In genomic region chr11:9384535-9385287, GRCh38 we compare ENCODE assay signal across 8 cellular contexts. TPM values are rescaled to one million over a fixed set of nuclear protein-coding genes. Genes with fewer than 3 reads are reported as not detected.
DNase-seq lines count a peak whose midpoint lies in the region; ATAC-seq, FAIRE-seq and TF ChIP-seq lines count a peak whose summit lies in the region.

Gene IPO7 (plus strand): TSS chr11:9384652. CDS start chr11:9384764, 112 bp downstream.

- intact Hi-C loops in breast epithelium (cut with DNase I; ENCODE audit: low total_unique reads): no loop called here

- no peaks in the 10 kb centered on the region for H3K36me3 ChIP-seq in breast epithelium

- H3K27me3 ChIP-seq in breast epithelium: no peaks in the 10 kb centered on the region

- DNase-seq in A549 (ENCODE audit: low read depth in 1 of 2, low spot score in 1 of 2) (peak; percentile 90 to 95), NCI-H2171 (lab: John Stamatoyannopoulos, UW) (peak; percentile 91), breast epithelium (ENCODE audit: low spot score in 2 of 2) (peak; percentile 87 to 88), iPS-NIHi7 (ENCODE audit: extremely low spot score) (peak; percentile 92), smooth muscle cell of the brain vasculature (ENCODE audit: low read depth, low spot score) (peak; percentile 77)

- H3K9me3 ChIP-seq in A549 (no peaks in the 10 kb centered on the region), breast epithelium (no peaks in the 10 kb centered on the region)

- peak within 1 kb of the TSS; percentile 88 to 97 for H3K27ac ChIP-seq in A549
- peak within 1 kb of the TSS; percentile 91 for H3K27ac ChIP-seq in VCaP
- H3K27ac ChIP-seq in breast epithelium: peak within 1 kb of the TSS; percentile 91 to 93

- POLR2A ChIA-PET in A549 (lab: Yijun Ruan, JAX): interaction anchor here (0.6 to 2.4 kb wide), 12 partner anchors 10 to 247 kb away, joined by 3 to 27 read pairs (median 4); partner anchors contain the start of genes DENND5A, TMEM41B and ZNF143

- peak within 1 kb of the TSS; percentile 94 for H3K4me2 ChIP-seq in A549

- peak; percentile 97 to 98 for ATAC-seq in A549
- ATAC-seq in GM18520 (IDR thresholded peaks at IDR 0.05; ENCODE audit: unreplicated experiment): peak; percentile 92
- peak; percentile 83 for ATAC-seq in HG03064 (IDR thresholded peaks at IDR 0.05; ENCODE audit: low read depth, unreplicated experiment)

- peak; percentile 20; a peak in 2 of 5 replicates for TF ChIP-seq RAD21 in A549 (conservative IDR thresholded peaks at IDR 0.05 in 1 of 2, IDR thresholded peaks at IDR 0.05 in 1 of 2)

- H3K4me1 ChIP-seq in A549 (peaks cover 19% of the 10 kb centered on the region; the same call in 2 of the 3 replicates), breast epithelium (peaks cover 0 to 8% of the 10 kb centered on the region in 2 donors)

- TF ChIP-seq CTCF in A549 (IDR thresholded peaks at IDR 0.05): peak; percentile 29; the same call in 2 of the 3 replicates
- TF ChIP-seq CTCF in VCaP (conservative IDR thresholded peaks at IDR 0.05): peak; percentile 48
- TF ChIP-seq CTCF in breast epithelium (IDR thresholded peaks at IDR 0.05): no peak

- TF ChIP-seq EP300 in A549 (IDR thresholded peaks at IDR 0.05): no peak

- WGBS in A549 (ENCODE audit: missing lambda C conversion rate): under 1% methylated on average over 41 of the region's 69 CpGs

- peak; percentile 56 for FAIRE-seq in A549 (lab: Jason Lieb, UNC)

- TF ChIP-seq POLR2A in A549 (IDR thresholded peaks at IDR 0.05; ENCODE audit: low read length) (peak; percentile 87), breast epithelium (IDR thresholded peaks at IDR 0.05) (peak; percentile 60)

- CTCF ChIA-PET in A549 (lab: Yijun Ruan, JAX): interaction anchor here (0.8 to 2.2 kb wide), 13 partner anchors 8 to 124 kb away, joined by 3 to 12 read pairs (median 5); partner anchors contain the start of gene TMEM41B

- H3K4me3 ChIP-seq in A549: peak within 1 kb of the TSS; percentile 74
- peak within 1 kb of the TSS; percentile 87 to 90 (median 90) for H3K4me3 ChIP-seq in breast epithelium

TF ChIP-seq in A549, 52 proteins besides CTCF, POLR2A, EP300 and RAD21:
- TF ChIP-seq HOXA7 (CRISPR knock-in tag; IDR thresholded peaks at IDR 0.05) (0 out of 2 replicates have a peak, but pooled peaks have one; percentile 27), FOXS1 (CRISPR knock-in tag; IDR thresholded peaks at IDR 0.05) (no peak; the same call in 1 of the 2 replicates), PHF8 (IDR thresholded peaks at IDR 0.05; ENCODE audit: borderline replicate concordance, low read depth) (peak; percentile 94), TFCP2L1 (CRISPR knock-in tag; IDR thresholded peaks at IDR 0.05) (peak; percentile 87; the same call in 1 of the 2 replicates), FOSL2 (IDR thresholded peaks at IDR 0.05) (no peak), FOSL2 (CRISPR knock-in tag; IDR thresholded peaks at IDR 0.05) (no peak), ZFP36 (IDR thresholded peaks at IDR 0.05; ENCODE audit: borderline replicate concordance, partially characterized antibody) (no peak), HDAC2 (IDR thresholded peaks at IDR 0.05) (0 out of 2 replicates have a peak, but pooled peaks have one; percentile 46), GATA3 (IDR thresholded peaks at IDR 0.05; ENCODE audit: borderline replicate concordance) (peak; percentile 26; the same call in 1 of the 2 replicates), PBX3 (IDR thresholded peaks at IDR 0.05) (peak; percentile 58; the same call in 1 of the 2 replicates), SMC3 (IDR thresholded peaks at IDR 0.05) (peak; percentile 26), NPAS2 (CRISPR knock-in tag; IDR thresholded peaks at IDR 0.05; ENCODE audit: borderline replicate concordance) (no peak), HMGXB4 (CRISPR knock-in tag; IDR thresholded peaks at IDR 0.05; ENCODE audit: borderline replicate concordance) (0 out of 2 replicates have a peak, but pooled peaks have one; percentile 55), MYC (IDR thresholded peaks at IDR 0.05; ENCODE audit: borderline replicate concordance, low read length) (peak; percentile 98), HOXB5 (CRISPR knock-in tag; IDR thresholded peaks at IDR 0.05) (0 out of 2 replicates have a peak, but pooled peaks have one; percentile 36), TP53 (CRISPR knock-in tag; IDR thresholded peaks at IDR 0.05) (no peak), POLR2AphosphoS2 (conservative IDR thresholded peaks at IDR 0.05; ENCODE audit: low read length) (no peak), MAX (IDR thresholded peaks at IDR 0.05) (peak; percentile 98), E2F6 (IDR thresholded peaks at IDR 0.05; ENCODE audit: borderline replicate concordance, low read depth) (peak; percentile 92), JUN (IDR thresholded peaks at IDR 0.05) (peak; percentile 79 to 86; a peak in 4 of 5 replicates)
- TF ChIP-seq, protein P1, sequence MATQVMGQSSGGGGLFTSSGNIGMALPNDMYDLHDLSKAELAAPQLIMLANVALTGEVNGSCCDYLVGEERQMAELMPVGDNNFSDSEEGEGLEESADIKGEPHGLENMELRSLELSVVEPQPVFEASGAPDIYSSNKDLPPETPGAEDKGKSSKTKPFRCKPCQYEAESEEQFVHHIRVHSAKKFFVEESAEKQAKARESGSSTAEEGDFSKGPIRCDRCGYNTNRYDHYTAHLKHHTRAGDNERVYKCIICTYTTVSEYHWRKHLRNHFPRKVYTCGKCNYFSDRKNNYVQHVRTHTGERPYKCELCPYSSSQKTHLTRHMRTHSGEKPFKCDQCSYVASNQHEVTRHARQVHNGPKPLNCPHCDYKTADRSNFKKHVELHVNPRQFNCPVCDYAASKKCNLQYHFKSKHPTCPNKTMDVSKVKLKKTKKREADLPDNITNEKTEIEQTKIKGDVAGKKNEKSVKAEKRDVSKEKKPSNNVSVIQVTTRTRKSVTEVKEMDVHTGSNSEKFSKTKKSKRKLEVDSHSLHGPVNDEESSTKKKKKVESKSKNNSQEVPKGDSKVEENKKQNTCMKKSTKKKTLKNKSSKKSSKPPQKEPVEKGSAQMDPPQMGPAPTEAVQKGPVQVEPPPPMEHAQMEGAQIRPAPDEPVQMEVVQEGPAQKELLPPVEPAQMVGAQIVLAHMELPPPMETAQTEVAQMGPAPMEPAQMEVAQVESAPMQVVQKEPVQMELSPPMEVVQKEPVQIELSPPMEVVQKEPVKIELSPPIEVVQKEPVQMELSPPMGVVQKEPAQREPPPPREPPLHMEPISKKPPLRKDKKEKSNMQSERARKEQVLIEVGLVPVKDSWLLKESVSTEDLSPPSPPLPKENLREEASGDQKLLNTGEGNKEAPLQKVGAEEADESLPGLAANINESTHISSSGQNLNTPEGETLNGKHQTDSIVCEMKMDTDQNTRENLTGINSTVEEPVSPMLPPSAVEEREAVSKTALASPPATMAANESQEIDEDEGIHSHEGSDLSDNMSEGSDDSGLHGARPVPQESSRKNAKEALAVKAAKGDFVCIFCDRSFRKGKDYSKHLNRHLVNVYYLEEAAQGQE (IDR thresholded peaks at IDR 0.05): no peak
- TF ChIP-seq, protein P2, sequence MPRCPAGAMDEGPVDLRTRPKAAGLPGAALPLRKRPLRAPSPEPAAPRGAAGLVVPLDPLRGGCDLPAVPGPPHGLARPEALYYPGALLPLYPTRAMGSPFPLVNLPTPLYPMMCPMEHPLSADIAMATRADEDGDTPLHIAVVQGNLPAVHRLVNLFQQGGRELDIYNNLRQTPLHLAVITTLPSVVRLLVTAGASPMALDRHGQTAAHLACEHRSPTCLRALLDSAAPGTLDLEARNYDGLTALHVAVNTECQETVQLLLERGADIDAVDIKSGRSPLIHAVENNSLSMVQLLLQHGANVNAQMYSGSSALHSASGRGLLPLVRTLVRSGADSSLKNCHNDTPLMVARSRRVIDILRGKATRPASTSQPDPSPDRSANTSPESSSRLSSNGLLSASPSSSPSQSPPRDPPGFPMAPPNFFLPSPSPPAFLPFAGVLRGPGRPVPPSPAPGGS (IDR thresholded peaks at IDR 0.05): peak; percentile 89

RNA-seq across cellular contexts. Expression of gene IPO7, which starts in this region (rescaled TPM):
- polyA plus RNA-seq in A549 (2011; rRNA removed): 142 and 160 TPM in 2 replicates
- polyA plus RNA-seq in A549 (2012; cell fraction: cytosol; rRNA removed): 29.9 and 35.0 TPM in 2 replicates
- 23.0 and 30.7 TPM in 2 replicates for polyA plus RNA-seq in A549 (2012; cell fraction: nucleus; rRNA removed)
- 108 to 129 TPM (median 115 TPM) in 3 replicates for polyA plus RNA-seq in A549 (2017; fragmentation: RNase III; extraction: RNeasy Plus Mini Kit Qiagen cat#74134 plus additional on column Dnase treatment)
- polyA minus RNA-seq in A549 (2011; rRNA and poly(A)+ RNA removed): 112 and 120 TPM in 2 replicates
- 100 to 1,000 TPM in 2 of 3 donors, 10 to 100 TPM in 1; 61.8 to 123 (median 109) TPM for total RNA-seq in breast epithelium

Comparison
In these comparisons a context has a peak if more than half of its experiments do, and no peak if none do; other contexts are left out.
1. Peak in every context shown above with its lines: DNase-seq, ATAC-seq, H3K4me3 ChIP-seq and H3K27ac ChIP-seq.
2. CTCF ChIP-seq: peak in A549 (single experiment) and VCaP (single experiment); none in breast epithelium (0 of 3).